ENCODE assay signal across 9 cellular contexts in the genomic region with DNA sequence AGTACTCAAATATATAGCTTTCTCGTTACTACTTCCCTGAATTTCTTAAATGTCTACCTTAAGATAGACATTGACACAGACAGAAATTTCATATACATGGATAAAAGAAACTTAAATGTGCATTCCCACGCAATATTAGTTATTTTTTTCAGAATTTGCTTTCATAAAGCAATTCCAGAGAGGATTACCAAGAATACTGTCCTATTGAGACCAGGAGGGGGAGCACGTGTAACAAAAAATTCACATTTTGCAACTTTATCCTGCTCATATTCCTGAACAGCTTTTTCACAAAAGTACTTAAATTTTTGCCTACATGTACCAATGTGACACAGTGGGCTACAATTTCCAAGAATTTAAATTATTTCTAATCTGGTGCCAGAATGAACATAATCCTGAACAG. TPM values are rescaled to one million over a fixed set of nuclear protein-coding genes. Genes with fewer than 3 reads are reported as not detected.
DNase-seq lines count a peak whose midpoint lies in the region; ATAC-seq and TF ChIP-seq lines count a peak whose summit lies in the region.
"Had no signal": no experiment of that assay in that cellular context is flagged by ENCODE, and none has a peak within 500 bp of the region (broad histone marks: within the 10 kb centered on the region; RNA-seq: fewer than 3 reads in every experiment).

No MANE protein-coding gene starts in this region.

- DNase-seq in AG04450 (ENCODE audit: low read depth, low spot score) (peak; percentile 34), GM13976 (ENCODE audit: low spot score) (no peak), PC-9 (peak; percentile 14 to 62), epithelial cell of proximal tubule (ENCODE audit: low read depth) (no peak), prostate gland (ENCODE audit: low spot score) (no peak)

- H2AFZ ChIP-seq in PC-9 = no peak overlapping the region

- ATAC-seq in GM21423 (IDR thresholded peaks at IDR 0.05; ENCODE audit: unreplicated experiment) = no peak
- no peak for ATAC-seq in GM18511 (IDR thresholded peaks at IDR 0.05; ENCODE audit: unreplicated experiment)
- ATAC-seq in HG02623 (IDR thresholded peaks at IDR 0.05; ENCODE audit: unreplicated experiment) = no peak

- in situ Hi-C loops in GM13976 (cut with MboI; ENCODE audit: low sequenced_read_pairs, unreplicated experiment) = no loop called here

- peaks cover 38% of the 10 kb centered on the region for H3F3A ChIP-seq in PC-9 (ENCODE audit: insufficient read depth, low read depth)

- 56% methylated on average over 3 of the region's 3 CpGs for WGBS in prostate gland

- no peak overlapping the region for H3K4me2 ChIP-seq in PC-9

- H3K9me3 ChIP-seq in AG04450 (ENCODE audit: control insufficient read depth, insufficient read depth, low read length) (no peaks in the 10 kb centered on the region), PC-9 (ENCODE audit: insufficient read depth, low read depth) (no peaks in the 10 kb centered on the region), prostate gland (no peaks in the 10 kb centered on the region)

- TF ChIP-seq POLR2A in prostate gland (IDR thresholded peaks at IDR 0.05) = no peak

- CTCF ChIA-PET in AG04450 (lab: Charles Lee) (interaction anchor here (0.6 to 6.2 kb wide), 35 partner anchors 10 to 328 kb away, joined by 3 to 231 read pairs (median 4); no protein-coding TSS in a partner anchor), PC-9 (lab: Charles Lee) (interaction anchor here (1.1 to 2.3 kb wide), 3 partner anchors 127 to 155 kb away, joined by 4 to 14 read pairs (median 4); no protein-coding TSS in a partner anchor)

- no peaks in the 10 kb centered on the region for H3K79me2 ChIP-seq in PC-9 (ENCODE audit: low read depth)

- H3K27me3 ChIP-seq in AG04450 (ENCODE audit: control insufficient read depth, insufficient read depth, low read length) = no peaks in the 10 kb centered on the region
- no peaks in the 10 kb centered on the region for H3K27me3 ChIP-seq in PC-9 (ENCODE audit: insufficient read depth, low read depth)
- no peaks in the 10 kb centered on the region for H3K27me3 ChIP-seq in prostate gland (replicated peaks; ENCODE audit: insufficient read depth)

- no peaks in the 10 kb centered on the region for H3K9me2 ChIP-seq in PC-9 (ENCODE audit: insufficient read depth)

- intact Hi-C loops in PC-9 (cut with micrococcal nuclease; ENCODE audit: unreplicated experiment) (loop anchor here (1.0 to 10.0 kb wide), 4 partner anchors 90 to 320 kb away; a partner anchor contains a TSS), prostate gland (cut with DNase I) (loop anchor here (5.0 kb wide), 1 partner anchor 158 kb away; no protein-coding TSS in a partner anchor)

- H3K36me3 ChIP-seq in PC-9 (ENCODE audit: low read depth) (peaks cover 27% of the 10 kb centered on the region), prostate gland (no peaks in the 10 kb centered on the region)

- TF ChIP-seq CTCF in AG04450 (IDR thresholded peaks at IDR 0.05; ENCODE audit: low read depth, low read length) (peak; percentile 72), GM13976 (IDR thresholded peaks at IDR 0.05; ENCODE audit: borderline replicate concordance, control extremely low read depth, extremely low read depth, insufficient read depth, missing control alignments) (peak; percentile 22), PC-9 (conservative IDR thresholded peaks at IDR 0.05) (peak; percentile 91), epithelial cell of proximal tubule (conservative IDR thresholded peaks at IDR 0.05; ENCODE audit: low read depth, low read length) (peak; percentile 67), prostate gland (IDR thresholded peaks at IDR 0.05) (peak in 3 of 4 experiments; percentile 43 to 59 (median 58))

- POLR2A ChIA-PET in AG04450 (lab: Yijun Ruan, JAX) = interaction anchor here (1.2 to 1.3 kb wide), 2 partner anchors 154 to 190 kb away, joined by 3 read pairs; no protein-coding TSS in a partner anchor
- POLR2A ChIA-PET in PC-9 (lab: Charles Lee; ENCODE audit: unreplicated experiment) = no interaction called here

- H4K20me1 ChIP-seq in PC-9 (ENCODE audit: insufficient read depth) = no peaks in the 10 kb centered on the region

- H3K4me3 ChIP-seq in AG04450 (ENCODE audit: low read depth, low read length) (no peak overlapping the region), PC-9 (no peak overlapping the region), epithelial cell of proximal tubule (ENCODE audit: low read depth, low read length) (no peak overlapping the region), prostate gland (no peak overlapping the region)

- H3K27ac ChIP-seq in AG04450 (ENCODE audit: low read depth, low read length) = no peak overlapping the region
- no peak overlapping the region for H3K27ac ChIP-seq in PC-9
- H3K27ac ChIP-seq in prostate gland = no peak overlapping the region
- H3K27ac ChIP-seq: epithelial cell of prostate had no signal

- BruUV-seq in PC-9 (replicated peaks; lab: Mats Ljungman, UMichigan) = no TSS peak

- H3K4me1 ChIP-seq in PC-9 (replicated peaks; ENCODE audit: insufficient read depth) (no peaks in the 10 kb centered on the region), prostate gland (replicated peaks) (no peaks in the 10 kb centered on the region)

RNA-seq across cellular contexts. Expression of a gene that starts 30.7 kb away (rescaled TPM):
- polyA plus RNA-seq in AG04450 (2011; rRNA removed) = 51.7 and 53.5 TPM in 2 replicates
- polyA minus RNA-seq in AG04450 (2011; rRNA and poly(A)+ RNA removed) = 46.9 and 57.9 TPM in 2 replicates
- total RNA-seq in PC-9 (2021) = 70.3 and 73.2 TPM in 2 replicates
- total RNA-seq in epithelial cell of proximal tubule = 40.1 TPM in 2 replicates
- 10 to 100 TPM; 29.8 to 61.3 TPM for total RNA-seq in prostate gland

Comparison
In these comparisons a context has a peak if more than half of its experiments do, and no peak if none do; other contexts are left out.
1. DNase-seq: peak in AG04450 (single experiment) and PC-9 (2 of 2); none in GM13976 (single experiment), epithelial cell of proximal tubule (single experiment) and prostate gland (single experiment).
2. CTCF ChIP-seq: peak in every context shown above with its lines; median percentile 91 in PC-9; 72 in AG04450; 67 in epithelial cell of proximal tubule; 58 in prostate gland; 22 in GM13976.